13 cellular contexts compared by ENCODE assay signal in the genomic region with DNA sequence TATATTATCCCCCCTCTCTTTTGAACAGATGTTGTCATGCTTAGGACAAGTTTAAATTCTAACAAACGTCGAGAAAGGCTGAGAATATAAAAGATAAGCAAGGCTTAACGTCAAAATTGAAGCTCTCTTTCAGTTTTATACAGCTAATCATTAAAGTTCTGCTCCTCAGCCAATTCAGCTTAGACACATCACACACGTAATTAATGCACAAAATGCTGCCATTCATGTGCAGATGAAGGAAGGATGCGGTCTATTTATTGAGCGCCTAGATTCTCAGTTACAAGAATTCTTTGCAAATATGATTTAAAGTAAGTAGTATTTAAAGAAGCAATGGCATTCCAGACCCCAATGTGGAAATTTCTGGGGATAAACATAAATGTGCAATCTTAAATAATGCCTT.
DNase-seq lines count a peak whose midpoint lies in the region; ATAC-seq and TF ChIP-seq lines count a peak whose summit lies in the region.
"Had no signal": no experiment of that assay in that cellular context is flagged by ENCODE, and none has a peak within 500 bp of the region (broad histone marks: within the 10 kb centered on the region; RNA-seq: fewer than 3 reads in every experiment).

No MANE protein-coding gene starts in this region.

- DNase-seq in activated CD4-positive, alpha-beta T cell treated with anti-CD3 and anti-CD28 coated beads for 36 hours, result no peak
- no peak for DNase-seq in activated CD4-positive, alpha-beta T cell treated with anti-CD3 and anti-CD28 coated beads, Interleukin-2, amount 50 U/mL, for 48 hours
- DNase-seq in posterior cingulate gyrus (no peak), head of caudate nucleus (no peak), esophagus muscularis mucosa (ENCODE audit: extremely low spot score) (no peak)
- DNase-seq: DMS 273 treated with DMSO at 0.1 percent for 48 hours, mammary epithelial cell, NCI-H1092 treated with DMSO at 0.1 percent for 48 hours had no signal

- intact Hi-C loops in activated CD4-positive, alpha-beta T cell treated with anti-CD3 and anti-CD28 coated beads for 36 hours (cut with DNase I, micrococcal nuclease), result loop anchor here (1.0 to 2.0 kb wide), 3 partner anchors 24 to 87 kb away; a partner anchor contains a TSS
- intact Hi-C loops in posterior cingulate gyrus (cut with DNase I) (no loop called here), head of caudate nucleus (cut with DNase I) (no loop called here), esophagus muscularis mucosa (cut with DNase I) (no loop called here)

- peaks cover 2% of the 10 kb centered on the region for H3K36me3 Mint-ChIP-seq in activated CD4-positive, alpha-beta T cell treated with anti-CD3 and anti-CD28 coated beads for 36 hours (ENCODE audit: low read depth)
- no peaks in the 10 kb centered on the region for H3K36me3 Mint-ChIP-seq in activated naive CD8-positive, alpha-beta T cell

- TF ChIP-seq EP300 in esophagus muscularis mucosa (IDR thresholded peaks at IDR 0.05), result no peak

- 75% methylated on average over 6 of the region's 6 CpGs for WGBS in esophagus muscularis mucosa

- H3K4me1 ChIP-seq in neuron (ENCODE audit: insufficient read depth, low read length) (peaks cover 39% of the 10 kb centered on the region), esophagus muscularis mucosa (peaks cover 0 to 4% (median 0%) of the 10 kb centered on the region in 4 donors)

- no peaks in the 10 kb centered on the region for H3K36me3 ChIP-seq in neuron (ENCODE audit: insufficient read depth, low read length)
- no peaks in the 10 kb centered on the region for H3K36me3 ChIP-seq in esophagus muscularis mucosa
- H3K36me3 ChIP-seq: thoracic aorta had no signal

- no peaks in the 10 kb centered on the region for H3K27me3 ChIP-seq in neuron (ENCODE audit: insufficient read depth, low read length)
- H3K27me3 ChIP-seq in esophagus muscularis mucosa, result no peaks in the 10 kb centered on the region

- POLR2A ChIA-PET in activated CD4-positive, alpha-beta T cell treated with anti-CD3 and anti-CD28 coated beads for 36 hours (lab: Charles Lee), result interaction anchor here (1.5 kb wide), 1 partner anchor 25 kb away, joined by 4 read pairs; no protein-coding TSS in a partner anchor

- CTCF ChIA-PET in activated CD4-positive, alpha-beta T cell treated with anti-CD3 and anti-CD28 coated beads for 36 hours (lab: Charles Lee), result interaction anchor here (0.5 to 1.8 kb wide), 10 partner anchors 12 to 793 kb away, joined by 3 to 15 read pairs (median 3); no protein-coding TSS in a partner anchor

- no peak for TF ChIP-seq POLR2A in esophagus muscularis mucosa (IDR thresholded peaks at IDR 0.05; ENCODE audit: low read depth)

- ATAC-seq in activated CD4-positive, alpha-beta T cell treated with anti-CD3 and anti-CD28 coated beads for 36 hours, result peak; percentile 9
- ATAC-seq in HG03565 (IDR thresholded peaks at IDR 0.05; ENCODE audit: unreplicated experiment), result peak; percentile 8

- no peaks in the 10 kb centered on the region for H3K9me3 Mint-ChIP-seq in activated CD4-positive, alpha-beta T cell treated with anti-CD3 and anti-CD28 coated beads for 36 hours (ENCODE audit: low read depth)
- no peaks in the 10 kb centered on the region for H3K9me3 Mint-ChIP-seq in activated naive CD8-positive, alpha-beta T cell (ENCODE audit: low read depth)

- peak overlapping the region; percentile 57 for H3K4me3 Mint-ChIP-seq in activated CD4-positive, alpha-beta T cell treated with anti-CD3 and anti-CD28 coated beads for 36 hours
- H3K4me3 Mint-ChIP-seq in activated naive CD8-positive, alpha-beta T cell, result peak overlapping the region; percentile 74

- no peak overlapping the region for H3K27ac ChIP-seq in esophagus muscularis mucosa (replicated peaks in 1 of 4)
- H3K27ac ChIP-seq: 22Rv1, thoracic aorta had no signal

- H3K4me3 ChIP-seq in neuron (ENCODE audit: low read length), result no peak overlapping the region
- no peak overlapping the region for H3K4me3 ChIP-seq in esophagus muscularis mucosa
- H3K4me3 ChIP-seq: thoracic aorta had no signal

- peak overlapping the region; percentile 93 for H3K27ac Mint-ChIP-seq in activated CD4-positive, alpha-beta T cell treated with anti-CD3 and anti-CD28 coated beads for 36 hours
- peak overlapping the region; percentile 93 for H3K27ac Mint-ChIP-seq in activated naive CD8-positive, alpha-beta T cell

- no peak for TF ChIP-seq CTCF in esophagus muscularis mucosa (IDR thresholded peaks at IDR 0.05)

- peaks cover 57% of the 10 kb centered on the region for H3K4me1 Mint-ChIP-seq in activated CD4-positive, alpha-beta T cell treated with anti-CD3 and anti-CD28 coated beads for 36 hours
- peaks cover 66% of the 10 kb centered on the region for H3K4me1 Mint-ChIP-seq in activated naive CD8-positive, alpha-beta T cell (ENCODE audit: low read depth)

- H3K27me3 Mint-ChIP-seq in activated CD4-positive, alpha-beta T cell treated with anti-CD3 and anti-CD28 coated beads for 36 hours, result no peaks in the 10 kb centered on the region
- no peaks in the 10 kb centered on the region for H3K27me3 Mint-ChIP-seq in activated naive CD8-positive, alpha-beta T cell

- no peaks in the 10 kb centered on the region for H3K9me3 ChIP-seq in neuron (ENCODE audit: low read length)
- H3K9me3 ChIP-seq in esophagus muscularis mucosa, result no peaks in the 10 kb centered on the region
- H3K9me3 ChIP-seq: thoracic aorta had no signal

- H2AFZ ChIP-seq in neuron (ENCODE audit: low read depth, low read length), result peak overlapping the region; percentile 21

Comparison
In these comparisons a context has a peak if more than half of its experiments do, and no peak if none do; other contexts are left out.
1. intact Hi-C loops: an anchor here in activated CD4-positive, alpha-beta T cell treated with anti-CD3 and anti-CD28 coated beads for 36 hours (1.0 to 2.0 kb wide); none called in posterior cingulate gyrus, head of caudate nucleus and esophagus muscularis mucosa.